ENCODE assay signal across 9 cellular contexts in the genomic region with DNA sequence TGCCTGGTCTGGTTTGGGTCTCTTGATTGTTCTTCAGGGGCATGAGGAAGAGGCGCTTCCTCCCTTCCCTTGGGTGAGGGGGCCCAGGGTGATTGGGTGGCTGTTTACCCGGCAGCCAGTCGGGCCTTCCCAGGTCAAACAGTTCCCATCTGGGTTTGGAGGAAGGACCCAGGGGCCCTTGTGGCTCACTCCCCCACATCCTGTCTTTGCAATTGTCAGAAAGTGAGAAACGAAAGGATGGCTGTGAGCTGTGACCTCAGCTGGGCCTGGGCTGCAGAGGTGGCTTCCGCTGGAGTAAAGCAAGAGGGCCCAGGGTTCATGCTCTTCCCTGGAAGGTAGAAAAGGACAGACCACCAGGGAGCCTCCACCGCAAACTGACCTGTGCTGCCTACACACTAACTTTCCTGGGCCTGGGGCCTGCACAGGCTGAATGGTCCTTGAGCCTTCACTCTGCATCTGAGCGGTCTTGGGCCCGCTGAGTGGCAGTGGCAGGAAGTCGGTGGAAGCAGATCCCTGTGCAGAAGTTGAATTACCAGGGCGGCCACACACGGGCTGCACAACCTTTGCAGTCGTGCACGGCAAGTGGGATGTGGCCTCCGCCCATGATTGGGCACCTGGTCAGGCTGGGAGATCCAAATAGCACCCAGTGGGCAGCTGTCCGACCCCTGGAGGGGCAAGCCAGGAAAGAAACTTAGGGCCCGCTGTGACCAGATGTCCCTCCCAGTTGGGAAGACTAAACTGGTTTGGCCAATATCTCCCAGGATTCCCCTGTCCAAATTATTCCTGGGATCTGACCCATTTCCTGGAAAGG. TPM values are rescaled to one million over a fixed set of nuclear protein-coding genes. Genes with fewer than 3 reads are reported as not detected.
DNase-seq lines count a peak whose midpoint lies in the region; ATAC-seq, FAIRE-seq and TF ChIP-seq lines count a peak whose summit lies in the region.
"Had no signal": no experiment of that assay in that cellular context is flagged by ENCODE, and none has a peak within 500 bp of the region (broad histone marks: within the 10 kb centered on the region; RNA-seq: fewer than 3 reads in every experiment).

No MANE protein-coding gene starts in this region.

- ATAC-seq in HG03342 (IDR thresholded peaks at IDR 0.05; ENCODE audit: unreplicated experiment), result no peak

- no peak for TF ChIP-seq POLR2A in sigmoid colon (IDR thresholded peaks at IDR 0.05)

- POLR2A ChIA-PET in HEK293 (lab: Yijun Ruan, JAX), result interaction anchor here (0.6 to 7.2 kb wide), 7 partner anchors 8 to 500 kb away, joined by 3 to 118 read pairs (median 22); a partner anchor contains a TSS

- no peaks in the 10 kb centered on the region for H3K27me3 Mint-ChIP-seq in activated naive CD8-positive, alpha-beta T cell treated with anti-CD3 and anti-CD28 coated beads for 36 hours

- H3K36me3 ChIP-seq in HEK293 (ENCODE audit: control insufficient read depth in 2 of 2, insufficient read depth in 1 of 2, low read length in 2 of 2) (peaks cover 47 to 56% of the 10 kb centered on the region in 2 experiments), sigmoid colon (peaks cover 14 to 53% (median 30%) of the 10 kb centered on the region in 4 donors)

- no peak for FAIRE-seq in urothelium cell line (lab: Jason Lieb, UNC)

- H3K4me3 ChIP-seq in GM12865 (ENCODE audit: low read depth, low read length) (no peak overlapping the region), HEK293 (ENCODE audit: low read depth, low read length) (no peak overlapping the region), sigmoid colon (no peak overlapping the region)

- no peak for TF ChIP-seq EP300 in sigmoid colon (IDR thresholded peaks at IDR 0.05)

- no peak for TF ChIP-seq CTCF in GM12865 (IDR thresholded peaks at IDR 0.05; ENCODE audit: insufficient read depth, low read depth, low read length, missing control alignments)
- TF ChIP-seq CTCF in HEK293 (tag by site-specific recombination; IDR thresholded peaks at IDR 0.05), result no peak
- TF ChIP-seq CTCF in sigmoid colon (IDR thresholded peaks at IDR 0.05), result no peak

- peak overlapping the region; percentile 93 for H3K27ac Mint-ChIP-seq in activated naive CD8-positive, alpha-beta T cell treated with anti-CD3 and anti-CD28 coated beads for 36 hours

- H3K27ac ChIP-seq in HEK293 (ENCODE audit: extremely low read depth, low read depth, low read length), result peak overlapping the region; percentile 54
- peak overlapping the region in 1 of 4 donors; percentile 12 for H3K27ac ChIP-seq in sigmoid colon

- DNase-seq in GM12865 (ENCODE audit: low read depth) (peak; percentile 93), RPMI8226 (peak; percentile 25), sigmoid colon (peak; percentile 61), urothelium cell line (ENCODE audit: low spot score) (no peak), NCI-H1092 treated with DMSO at 0.1 percent for 48 hours (lab: John Stamatoyannopoulos, UW) (no peak)
- DNase-seq in activated naive CD8-positive, alpha-beta T cell treated with anti-CD3 and anti-CD28 coated beads for 36 hours, result peak; percentile 80

- 40 to 68% methylated on average over 16 of the region's 16 CpGs for WGBS in sigmoid colon, 2 donors

- no peaks in the 10 kb centered on the region for H3K9me3 Mint-ChIP-seq in activated naive CD8-positive, alpha-beta T cell treated with anti-CD3 and anti-CD28 coated beads for 36 hours

- intact Hi-C loops in sigmoid colon (cut with DNase I), result no loop called here

- H3K4me1 ChIP-seq in HEK293 (ENCODE audit: control insufficient read depth, insufficient read depth, low read length), result no peaks in the 10 kb centered on the region; the same call in 1 of the 2 replicates
- H3K4me1 ChIP-seq in sigmoid colon, result peaks cover 0 to under 1% (median 0%) of the 10 kb centered on the region in 4 donors

- H3K36me3 Mint-ChIP-seq in activated naive CD8-positive, alpha-beta T cell treated with anti-CD3 and anti-CD28 coated beads for 36 hours, result peaks cover 45% of the 10 kb centered on the region

- H3K4me1 Mint-ChIP-seq in activated naive CD8-positive, alpha-beta T cell treated with anti-CD3 and anti-CD28 coated beads for 36 hours, result peaks cover 76% of the 10 kb centered on the region

- H3K9me3 ChIP-seq in HEK293 (ENCODE audit: control insufficient read depth, insufficient read depth, low read depth, low read length) (no peaks in the 10 kb centered on the region), sigmoid colon (no peaks in the 10 kb centered on the region)

- no peaks in the 10 kb centered on the region for H3K27me3 ChIP-seq in sigmoid colon

- CTCF ChIA-PET in HEK293 (lab: Yijun Ruan, JAX), result interaction anchor here (0.7 to 5.9 kb wide), 15 partner anchors 9 to 163 kb away, joined by 3 to 73 read pairs (median 10); a partner anchor contains a TSS

- peak overlapping the region; percentile 66 for H3K4me3 Mint-ChIP-seq in activated naive CD8-positive, alpha-beta T cell treated with anti-CD3 and anti-CD28 coated beads for 36 hours

TF ChIP-seq in HEK293, 187 proteins besides CTCF, POLR2A, EP300 and RAD21 (continues in another document):
- TF ChIP-seq ZFP37 (tag by site-specific recombination; IDR thresholded peaks at IDR 0.05) (peak; percentile 60; the same call in 1 of the 2 replicates), ZBTB48 (tag by site-specific recombination; IDR thresholded peaks at IDR 0.05) (peak; percentile 10; the same call in 1 of the 2 replicates), ZNF155 (tag by site-specific recombination; IDR thresholded peaks at IDR 0.05) (no peak), GLIS2 (tag by site-specific recombination; IDR thresholded peaks at IDR 0.05) (0 out of 2 replicates have a peak, but pooled peaks have one; percentile 30), ZFP69B (tag by site-specific recombination; IDR thresholded peaks at IDR 0.05) (0 out of 2 replicates have a peak, but pooled peaks have one; percentile 42), ZNF600 (tag by site-specific recombination; IDR thresholded peaks at IDR 0.05) (peak; percentile 82), ZNF146 (tag by site-specific recombination; IDR thresholded peaks at IDR 0.05) (0 out of 2 replicates have a peak, but pooled peaks have one; percentile 13), SP2 (tag by site-specific recombination; IDR thresholded peaks at IDR 0.05) (peak; percentile 24; the same call in 1 of the 2 replicates), ZNF544 (tag by site-specific recombination; IDR thresholded peaks at IDR 0.05) (no peak)
- TF ChIP-seq, protein P1, sequence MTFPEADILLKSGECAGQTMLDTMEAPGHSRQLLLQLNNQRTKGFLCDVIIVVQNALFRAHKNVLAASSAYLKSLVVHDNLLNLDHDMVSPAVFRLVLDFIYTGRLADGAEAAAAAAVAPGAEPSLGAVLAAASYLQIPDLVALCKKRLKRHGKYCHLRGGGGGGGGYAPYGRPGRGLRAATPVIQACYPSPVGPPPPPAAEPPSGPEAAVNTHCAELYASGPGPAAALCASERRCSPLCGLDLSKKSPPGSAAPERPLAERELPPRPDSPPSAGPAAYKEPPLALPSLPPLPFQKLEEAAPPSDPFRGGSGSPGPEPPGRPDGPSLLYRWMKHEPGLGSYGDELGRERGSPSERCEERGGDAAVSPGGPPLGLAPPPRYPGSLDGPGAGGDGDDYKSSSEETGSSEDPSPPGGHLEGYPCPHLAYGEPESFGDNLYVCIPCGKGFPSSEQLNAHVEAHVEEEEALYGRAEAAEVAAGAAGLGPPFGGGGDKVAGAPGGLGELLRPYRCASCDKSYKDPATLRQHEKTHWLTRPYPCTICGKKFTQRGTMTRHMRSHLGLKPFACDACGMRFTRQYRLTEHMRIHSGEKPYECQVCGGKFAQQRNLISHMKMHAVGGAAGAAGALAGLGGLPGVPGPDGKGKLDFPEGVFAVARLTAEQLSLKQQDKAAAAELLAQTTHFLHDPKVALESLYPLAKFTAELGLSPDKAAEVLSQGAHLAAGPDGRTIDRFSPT (tag by site-specific recombination; IDR thresholded peaks at IDR 0.05), result no peak; the same call in 1 of the 2 replicates
- TF ChIP-seq, protein P2, sequence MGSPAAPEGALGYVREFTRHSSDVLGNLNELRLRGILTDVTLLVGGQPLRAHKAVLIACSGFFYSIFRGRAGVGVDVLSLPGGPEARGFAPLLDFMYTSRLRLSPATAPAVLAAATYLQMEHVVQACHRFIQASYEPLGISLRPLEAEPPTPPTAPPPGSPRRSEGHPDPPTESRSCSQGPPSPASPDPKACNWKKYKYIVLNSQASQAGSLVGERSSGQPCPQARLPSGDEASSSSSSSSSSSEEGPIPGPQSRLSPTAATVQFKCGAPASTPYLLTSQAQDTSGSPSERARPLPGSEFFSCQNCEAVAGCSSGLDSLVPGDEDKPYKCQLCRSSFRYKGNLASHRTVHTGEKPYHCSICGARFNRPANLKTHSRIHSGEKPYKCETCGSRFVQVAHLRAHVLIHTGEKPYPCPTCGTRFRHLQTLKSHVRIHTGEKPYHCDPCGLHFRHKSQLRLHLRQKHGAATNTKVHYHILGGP (tag by site-specific recombination; IDR thresholded peaks at IDR 0.05), result 0 out of 2 replicates have a peak, but pooled peaks have one; percentile 27
- TF ChIP-seq, protein P3, sequence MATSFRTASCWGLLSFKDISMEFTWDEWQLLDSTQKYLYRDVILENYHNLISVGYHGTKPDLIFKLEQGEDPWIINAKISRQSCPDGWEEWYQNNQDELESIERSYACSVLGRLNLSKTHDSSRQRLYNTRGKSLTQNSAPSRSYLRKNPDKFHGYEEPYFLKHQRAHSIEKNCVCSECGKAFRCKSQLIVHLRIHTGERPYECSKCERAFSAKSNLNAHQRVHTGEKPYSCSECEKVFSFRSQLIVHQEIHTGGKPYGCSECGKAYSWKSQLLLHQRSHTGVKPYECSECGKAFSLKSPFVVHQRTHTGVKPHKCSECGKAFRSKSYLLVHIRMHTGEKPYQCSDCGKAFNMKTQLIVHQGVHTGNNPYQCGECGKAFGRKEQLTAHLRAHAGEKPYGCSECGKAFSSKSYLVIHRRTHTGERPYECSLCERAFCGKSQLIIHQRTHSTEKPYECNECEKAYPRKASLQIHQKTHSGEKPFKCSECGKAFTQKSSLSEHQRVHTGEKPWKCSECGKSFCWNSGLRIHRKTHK (tag by site-specific recombination; IDR thresholded peaks at IDR 0.05), result no peak

RNA-seq across cellular contexts. Expression of a gene that starts 5.3 kb away (rescaled TPM):
- 10 to 100 TPM; 28.8 to 32.2 TPM for total RNA-seq in activated naive CD8-positive, alpha-beta T cell treated with anti-CD3 and anti-CD28 coated beads for 36 hours
- not detected for total RNA-seq in sigmoid colon
- 100 to 1,000 TPM in 1 of 3 donors, 1 to 10 TPM in 2; 1.8 to 169 (median 3.6) TPM for polyA plus RNA-seq in sigmoid colon

RNA-seq across cellular contexts. Expression of a gene that starts 11.2 kb away (rescaled TPM):
- 100 to 1,000 TPM; 285 to 295 TPM for total RNA-seq in activated naive CD8-positive, alpha-beta T cell treated with anti-CD3 and anti-CD28 coated beads for 36 hours
- total RNA-seq in sigmoid colon, result 10 to 100 TPM; 31.8 to 65.4 (median 34.8) TPM
- 100 to 1,000 TPM in 1 of 3 donors, 10 to 100 TPM in 2; 30.5 to 151 (median 45.0) TPM for polyA plus RNA-seq in sigmoid colon

RNA-seq across cellular contexts. Expression of a gene that starts 11.7 kb away (rescaled TPM):
- total RNA-seq in activated naive CD8-positive, alpha-beta T cell treated with anti-CD3 and anti-CD28 coated beads for 36 hours, result 1,000 to 10,000 TPM; 3,012 to 3,178 TPM
- 1,000 to 10,000 TPM in 2 of 4 donors, 100 to 1,000 TPM in 2; 738 to 1,695 (median 1,093) TPM for total RNA-seq in sigmoid colon
- 1,000 to 10,000 TPM; 2,128 to 3,435 (median 2,711) TPM for polyA plus RNA-seq in sigmoid colon

RNA-seq across cellular contexts. Expression of a gene that starts 26.9 kb away (rescaled TPM):
- total RNA-seq in activated naive CD8-positive, alpha-beta T cell treated with anti-CD3 and anti-CD28 coated beads for 36 hours, result not detected
- total RNA-seq in sigmoid colon, result not detected
- not detected for polyA plus RNA-seq in sigmoid colon

RNA-seq across cellular contexts. Expression of a gene that starts 27.3 kb away (rescaled TPM):
- total RNA-seq in activated naive CD8-positive, alpha-beta T cell treated with anti-CD3 and anti-CD28 coated beads for 36 hours, result not detected
- total RNA-seq in sigmoid colon, result not detected
- under 1 TPM in 1 of 3 donors, not detected in 2; 0.60 TPM for polyA plus RNA-seq in sigmoid colon
- polyA plus RNA-seq: esophagus had no signal

Comparison
In these comparisons a context has a peak if more than half of its experiments do, and no peak if none do; other contexts are left out.
1. DNase-seq: peak in GM12865 (single experiment), RPMI8226 (single experiment), activated naive CD8-positive, alpha-beta T cell treated with anti-CD3 and anti-CD28 coated beads for 36 hours (single experiment) and sigmoid colon (single experiment); none in urothelium cell line (single experiment) and NCI-H1092 treated with DMSO at 0.1 percent for 48 hours (single experiment).
2. RNA of a gene that starts 5.3 kb away (total RNA-seq): 28.8 to 32.2 TPM in activated naive CD8-positive, alpha-beta T cell treated with anti-CD3 and anti-CD28 coated beads for 36 hours; not detected in sigmoid colon; every median in the first group is over 10 times any median in the second.
3. RNA of a gene that starts 11.2 kb away (total RNA-seq): 285 to 295 TPM in activated naive CD8-positive, alpha-beta T cell treated with anti-CD3 and anti-CD28 coated beads for 36 hours; 31.8 to 65.4 TPM in sigmoid colon; every median in the first group is over 4 times any median in the second.